ENCODE assay signal across 8 cellular contexts in genomic region chr15:31364301-31365031, GRCh38. TPM values are rescaled to one million over a fixed set of nuclear protein-coding genes. Genes with fewer than 3 reads are reported as not detected.
A peak's percentile ranks its signal among the peaks of the same experiment; 100 is the strongest.
DNase-seq lines count a peak whose midpoint lies in the region; ATAC-seq, FAIRE-seq and TF ChIP-seq lines count a peak whose summit lies in the region.

No MANE protein-coding gene starts in this region.

- H3K27ac ChIP-seq in CD8-positive, alpha-beta T cell (ENCODE audit: low read depth, low read length): peak overlapping the region; percentile 68
- H3K27ac ChIP-seq in mammary epithelial cell (ENCODE audit: insufficient read depth, low read depth, low read length) (peak overlapping the region; percentile 36), muscle layer of duodenum (ENCODE audit: low read length) (peak overlapping the region; percentile 3)

- peaks cover 97% of the 10 kb centered on the region for H3K4me1 ChIP-seq in CD8-positive, alpha-beta T cell (ENCODE audit: insufficient read depth, low read length)
- H3K4me1 ChIP-seq in mammary epithelial cell (ENCODE audit: insufficient read depth, low read length): peaks cover 57% of the 10 kb centered on the region
- H3K4me1 ChIP-seq in muscle layer of duodenum (ENCODE audit: control insufficient read depth in 1 of 2, insufficient read depth in 2 of 2, low read length in 2 of 2): peaks cover 43 to 56% of the 10 kb centered on the region in 2 donors

- peaks cover 14% of the 10 kb centered on the region for H3K36me3 Mint-ChIP-seq in CD8-positive, alpha-beta T cell

- no peaks in the 10 kb centered on the region for H3K9me3 Mint-ChIP-seq in CD8-positive, alpha-beta T cell

- DNase-seq in CD8-positive, alpha-beta T cell: no peak
- peak; percentile 45 for DNase-seq in NCI-H2081 treated with DMSO at 0.1 percent for 48 hours (lab: John Stamatoyannopoulos, UW)
- DNase-seq in mammary epithelial cell: peak; percentile 73
- DNase-seq in HuH-7 (ENCODE audit: low spot score): no peak
- DNase-seq in H54 (ENCODE audit: insufficient read length, low spot score): no peak
- no peak for DNase-seq in COLO829 (ENCODE audit: low spot score)

- no peak overlapping the region for H3K4me2 ChIP-seq in mammary epithelial cell (ENCODE audit: insufficient read depth, low read depth, low read length)

- no peak overlapping the region for H3K9ac ChIP-seq in mammary epithelial cell (ENCODE audit: insufficient read depth, low read length)

- H3K4me1 Mint-ChIP-seq in CD8-positive, alpha-beta T cell (ENCODE audit: low read depth): peaks cover 96% of the 10 kb centered on the region

- H3K9me3 ChIP-seq in CD8-positive, alpha-beta T cell (ENCODE audit: low read length): no peaks in the 10 kb centered on the region
- no peaks in the 10 kb centered on the region for H3K9me3 ChIP-seq in mammary epithelial cell (replicated peaks; ENCODE audit: insufficient read depth, low read length)
- no peaks in the 10 kb centered on the region for H3K9me3 ChIP-seq in muscle layer of duodenum (ENCODE audit: control insufficient read depth in 1 of 2, low read length in 2 of 2)

- dilution Hi-C loops in mammary epithelial cell (cut with HindIII; ENCODE audit: low sequenced_read_pairs): no loop called here

- ATAC-seq in CD8-positive, alpha-beta T cell: no peak
- ATAC-seq in HG03469 (IDR thresholded peaks at IDR 0.05; ENCODE audit: unreplicated experiment): no peak

- CTCF ChIA-PET in CD8-positive, alpha-beta T cell (lab: Charles Lee): interaction anchor here (0.9 to 17.5 kb wide), 16 partner anchors 8 to 163 kb away, joined by 3 to 286 read pairs (median 20); partner anchors contain the start of gene KLF13
- CTCF ChIA-PET in mammary epithelial cell (lab: Charles Lee; ENCODE audit: low non-redundant PET): no interaction called here

- POLR2A ChIA-PET in CD8-positive, alpha-beta T cell (lab: Charles Lee): interaction anchor here (0.6 to 16.2 kb wide), 14 partner anchors 8 to 157 kb away, joined by 3 to 296 read pairs (median 8); partner anchors contain the start of gene KLF13

- peak overlapping the region; percentile 86 for H3K4me3 Mint-ChIP-seq in CD8-positive, alpha-beta T cell

- H3K27me3 Mint-ChIP-seq in CD8-positive, alpha-beta T cell (ENCODE audit: low read depth): no peaks in the 10 kb centered on the region

- FAIRE-seq in H54 (lab: Jason Lieb, UNC): no peak

- H3K79me2 ChIP-seq in mammary epithelial cell (ENCODE audit: insufficient read depth, low read length): peaks cover 94% of the 10 kb centered on the region

- in situ Hi-C loops in mammary epithelial cell (cut with MboI; ENCODE audit: low sequenced_read_pairs in 2 of 2): loop anchor here in 1 of 2 donors (10.0 kb wide), 1 partner anchor 120 kb away; no protein-coding TSS in a partner anchor

- TF ChIP-seq POLR2A in H54 (IDR thresholded peaks at IDR 0.05; ENCODE audit: low read depth, low read length): no peak

- no peak overlapping the region for H2AFZ ChIP-seq in mammary epithelial cell (ENCODE audit: low read depth, low read length)

- TF ChIP-seq CTCF in CD8-positive, alpha-beta T cell (IDR thresholded peaks at IDR 0.05): no peak
- TF ChIP-seq CTCF in mammary epithelial cell (conservative IDR thresholded peaks at IDR 0.05 in 1 of 2, IDR thresholded peaks at IDR 0.05 in 1 of 2; ENCODE audit: extremely low read depth in 1 of 2, insufficient read depth in 1 of 2, low read depth in 1 of 2, low read length in 2 of 2): no peak

- peak overlapping the region; percentile 97 for H3K27ac Mint-ChIP-seq in CD8-positive, alpha-beta T cell

- no TSS peak for BruUV-seq in mammary epithelial cell (replicated peaks; lab: Mats Ljungman, UMichigan)

- intact Hi-C loops in CD8-positive, alpha-beta T cell (cut with DNase I, micrococcal nuclease): loop anchor here in 1 of 2 experiments (1.0 to 5.0 kb wide), 3 partner anchors 18 to 147 kb away; no protein-coding TSS in a partner anchor
- intact Hi-C loops in mammary epithelial cell (cut with micrococcal nuclease): loop anchor here (5.0 kb wide), 1 partner anchor 73 kb away; no protein-coding TSS in a partner anchor

- 41% methylated on average over 10 of the region's 10 CpGs for WGBS in mammary epithelial cell (ENCODE audit: low coverage, missing lambda C conversion rate)

- H3K36me3 ChIP-seq in CD8-positive, alpha-beta T cell (ENCODE audit: insufficient read depth, low read length): no peaks in the 10 kb centered on the region
- H3K36me3 ChIP-seq in mammary epithelial cell (ENCODE audit: insufficient read depth, low read length) (no peaks in the 10 kb centered on the region), muscle layer of duodenum (ENCODE audit: control insufficient read depth in 1 of 2, insufficient read depth in 2 of 2, low read length in 2 of 2) (no peaks in the 10 kb centered on the region)

- H3K4me3 ChIP-seq in CD8-positive, alpha-beta T cell (ENCODE audit: low read depth, low read length): peak overlapping the region; percentile 14
- no peak overlapping the region for H3K4me3 ChIP-seq in mammary epithelial cell (replicated peaks in 1 of 3; ENCODE audit: insufficient read depth in 1 of 3, low read depth in 2 of 3, low read length in 3 of 3)
- no peak overlapping the region for H3K4me3 ChIP-seq in muscle layer of duodenum (ENCODE audit: low read depth in 1 of 2, low read length in 2 of 2)

- H4K20me1 ChIP-seq in mammary epithelial cell (ENCODE audit: insufficient read depth, low read length): no peaks in the 10 kb centered on the region

- H3K27me3 ChIP-seq in CD8-positive, alpha-beta T cell (ENCODE audit: insufficient read depth, low read length): no peaks in the 10 kb centered on the region
- H3K27me3 ChIP-seq in mammary epithelial cell (ENCODE audit: insufficient read depth, low read length): no peaks in the 10 kb centered on the region
- H3K27me3 ChIP-seq in muscle layer of duodenum (ENCODE audit: low read depth, low read length): no peaks in the 10 kb centered on the region

RNA-seq across cellular contexts. Expression of gene KLF13, which starts 37.8 kb away (rescaled TPM):
- total RNA-seq in CD8-positive, alpha-beta T cell: 100 to 1,000 TPM; 359 to 364 TPM
- 10 to 100 TPM; 49.8 to 62.3 TPM for total RNA-seq in mammary epithelial cell
- polyA plus RNA-seq in mammary epithelial cell: 25.1 TPM
- polyA minus RNA-seq in mammary epithelial cell: 40.5 TPM

Comparison
In these comparisons a context has a peak if more than half of its experiments do, and no peak if none do; other contexts are left out.
1. DNase-seq: peak in NCI-H2081 treated with DMSO at 0.1 percent for 48 hours (single experiment) and mammary epithelial cell (single experiment); none in CD8-positive, alpha-beta T cell (0 of 7), HuH-7 (single experiment), H54 (single experiment) and COLO829 (single experiment).
2. H3K27ac ChIP-seq: peak in every context shown above with its lines; median percentile 68 in CD8-positive, alpha-beta T cell; 36 in mammary epithelial cell; 3 in muscle layer of duodenum.
3. RNA of gene KLF13, which starts 37.8 kb away (total RNA-seq): 359 to 364 TPM in CD8-positive, alpha-beta T cell; 49.8 to 62.3 TPM in mammary epithelial cell; every median in the first group is over 4 times any median in the second.